In genomic region chr10:116122126-116122525, GRCh38 we compare ENCODE assay signal across 30 cellular contexts.
"Had no signal": no experiment of that assay in that cellular context is flagged by ENCODE, and none has a peak within 500 bp of the region (broad histone marks: within the 10 kb centered on the region; RNA-seq: fewer than 3 reads in every experiment).

No MANE protein-coding gene starts in this region.

- H3K36me3 Mint-ChIP-seq: activated naive CD4-positive, alpha-beta T cell treated with anti-CD3 and anti-CD28 coated beads, Interleukin-2, amount 50 U/mL, for 72 hours had no signal

- H3K4me3 ChIP-seq: adrenal gland, body of pancreas, breast epithelium, MG63, PC-9, SJCRH30, SK-N-MC had no signal

- H3K27ac Mint-ChIP-seq: activated CD4-positive, alpha-beta T cell treated with anti-CD3 and anti-CD28 coated beads, Interleukin-2, amount 10 ng/mL, durations not matched to agents 7 days and 5 days; activated CD8-positive, alpha-beta T cell treated with anti-CD3 and anti-CD28 coated beads, Interleukin-2, amount 10 ng/mL, durations not matched to agents 7 days and 5 days; activated naive CD4-positive, alpha-beta T cell treated with anti-CD3 and anti-CD28 coated beads for 36 hours; activated naive CD4-positive, alpha-beta T cell treated with anti-CD3 and anti-CD28 coated beads, Interleukin-2, amount 50 U/mL, for 72 hours; activated T-cell treated with anti-CD3 and anti-CD28 coated beads, Interleukin-2, amount 50 U/mL, for 24 hours; activated T-helper 1 cell treated with anti-CD3 and anti-CD28 coated beads, Interleukin-12 subunit alpha, Interleukin-12 subunit beta, Interleukin-2, Interleukin-4 antibody, amounts not matched to agents 30 ng/mL and 10 ng/mL and 1 ng/mL, durations not matched to agents 14 hours and 24 hours and 36 hours; IgD-negative memory B cell had no signal

- H3K9me3 ChIP-seq: adrenal gland, body of pancreas, breast epithelium, MG63, SJCRH30 had no signal

- H3K4me1 Mint-ChIP-seq: activated CD4-positive, alpha-beta T cell treated with anti-CD3 and anti-CD28 coated beads, Interleukin-2, amount 10 ng/mL, durations not matched to agents 7 days and 5 days; IgD-negative memory B cell had no signal

- H3K36me3 ChIP-seq: adrenal gland, breast epithelium, MG63, SJCRH30 had no signal

- H3K27me3 Mint-ChIP-seq: activated CD4-positive, alpha-beta T cell treated with anti-CD3 and anti-CD28 coated beads, Interleukin-2, amount 10 ng/mL, durations not matched to agents 7 days and 5 days; IgD-negative memory B cell had no signal

- DNase-seq: activated CD4-positive, alpha-beta T cell treated with anti-CD3 and anti-CD28 coated beads, Interleukin-2, amount 10 ng/mL, durations not matched to agents 7 days and 5 days; activated CD4-positive, alpha-beta T cell treated with anti-CD3 and anti-CD28 coated beads, Interleukin-2, amount 50 U/mL, for 48 hours; activated CD8-positive, alpha-beta T cell treated with anti-CD3 and anti-CD28 coated beads, Interleukin-2, amount 10 ng/mL, durations not matched to agents 7 days and 5 days; activated gamma-delta T cell treated with Interleukin-2 at 50 U/mL for 16 hours; activated naive CD4-positive, alpha-beta T cell treated with anti-CD3 and anti-CD28 coated beads for 36 hours; activated T-cell treated with anti-CD3 and anti-CD28 coated beads, Interleukin-2, amount 50 U/mL, for 24 hours; adrenal gland; body of pancreas; Karpas-422; KBM-7; MG63; NCI-H1048; NCI-H1105 treated with DMSO at 0.1 percent for 48 hours; NCI-H1436; NCI-H1694; NCI-H2029; NCI-H345; NCI-H524 treated with DMSO at 0.1 percent for 48 hours; NK-92 treated with Interleukin-12 subunit alpha and Interleukin-12 subunit beta, amount 100 ng/mL, for 24 hours; PC-9; Right ventricle myocardium superior; T-helper 1 cell; T-helper 2 cell; T1000 had no signal

- H3K27ac ChIP-seq: adrenal gland, body of pancreas, breast epithelium, PC-9, SJCRH30, SK-N-MC had no signal

- ATAC-seq: activated CD8-positive, alpha-beta T cell treated with anti-CD3 and anti-CD28 coated beads, Interleukin-2, amount 10 ng/mL, durations not matched to agents 7 days and 5 days; activated naive CD4-positive, alpha-beta T cell treated with anti-CD3 and anti-CD28 coated beads, Interleukin-2, amount 50 U/mL, for 72 hours; body of pancreas had no signal

- H3K4me1 ChIP-seq: adrenal gland, body of pancreas, breast epithelium, SJCRH30 had no signal

- H3K4me3 Mint-ChIP-seq: activated CD4-positive, alpha-beta T cell treated with anti-CD3 and anti-CD28 coated beads, Interleukin-2, amount 10 ng/mL, durations not matched to agents 7 days and 5 days; activated CD8-positive, alpha-beta T cell treated with anti-CD3 and anti-CD28 coated beads, Interleukin-2, amount 10 ng/mL, durations not matched to agents 7 days and 5 days; activated naive CD4-positive, alpha-beta T cell treated with anti-CD3 and anti-CD28 coated beads for 36 hours; activated T-cell treated with anti-CD3 and anti-CD28 coated beads, Interleukin-2, amount 50 U/mL, for 24 hours; activated T-helper 1 cell treated with anti-CD3 and anti-CD28 coated beads, Interleukin-12 subunit alpha, Interleukin-12 subunit beta, Interleukin-2, Interleukin-4 antibody, amounts not matched to agents 30 ng/mL and 10 ng/mL and 1 ng/mL, durations not matched to agents 14 hours and 24 hours and 36 hours; IgD-negative memory B cell had no signal

- H3K27me3 ChIP-seq: adrenal gland, body of pancreas, breast epithelium, MG63, SJCRH30 had no signal
